Comparison of ENCODE assay signal across 9 cellular contexts in the genomic region with DNA sequence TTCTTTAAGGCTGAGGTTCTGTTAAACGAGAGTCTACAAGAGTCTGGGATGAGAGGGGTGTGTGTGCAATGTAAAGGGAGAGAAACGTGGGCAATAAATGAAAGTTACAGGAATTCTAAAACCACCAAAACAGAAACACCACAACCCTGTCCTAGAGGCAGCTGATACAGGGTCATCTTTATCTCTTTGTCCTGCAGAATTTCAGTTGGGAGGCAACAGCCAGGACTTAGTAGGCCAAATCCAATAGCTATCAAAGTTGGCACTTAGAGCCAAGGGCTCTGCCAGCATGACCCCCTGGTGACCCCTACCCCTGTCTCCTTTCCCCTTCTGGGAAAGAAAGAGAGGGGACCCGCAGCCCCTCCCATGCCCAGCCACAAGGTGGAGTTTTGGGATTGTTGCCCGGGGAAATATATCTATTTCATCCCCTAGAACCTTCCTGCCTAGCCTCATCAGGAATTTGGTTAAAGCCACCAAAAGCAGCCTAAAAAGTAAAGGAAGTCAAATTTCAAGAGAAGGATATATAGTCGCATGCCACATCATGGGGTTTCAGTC.
DNase-seq lines count a peak whose midpoint lies in the region; ATAC-seq lines count a peak whose summit lies in the region.
"Had no signal": no experiment of that assay in that cellular context is flagged by ENCODE, and none has a peak within 500 bp of the region (broad histone marks: within the 10 kb centered on the region; RNA-seq: fewer than 3 reads in every experiment).

No MANE protein-coding gene starts in this region.

- DNase-seq in ACHN (peak; percentile 35), H7 (peak; percentile 82), left ventricle myocardium superior (no peak), nucleus accumbens (lab: John Stamatoyannopoulos, UW) (no peak), MV-4-11 (lab: John Stamatoyannopoulos, UW) (no peak), cerebellum (ENCODE audit: low spot score) (no peak)
- DNase-seq: central memory CD4-positive, alpha-beta T cell had no signal

- no peaks in the 10 kb centered on the region for H3K36me3 ChIP-seq in H7 (replicated peaks; ENCODE audit: control insufficient read depth, insufficient read depth, low read length)

- ATAC-seq in activated T-helper 17 cell treated with anti-CD3 and anti-CD28 coated beads, Interleukin-2, amount 50 U/mL, for 72 hours (replicated peaks) = no peak
- ATAC-seq in left ventricle myocardium superior (peak; percentile 73), HG03439 (IDR thresholded peaks at IDR 0.05; ENCODE audit: unreplicated experiment) (no peak)

- intact Hi-C loops in left ventricle myocardium superior (cut with micrococcal nuclease) = no loop called here

- no peaks in the 10 kb centered on the region for H3K27me3 ChIP-seq in H7 (ENCODE audit: control insufficient read depth, insufficient read depth, low read length)

- no peak overlapping the region for H3K4me3 ChIP-seq in H7 (ENCODE audit: insufficient read depth, low read depth, low read length)

- peak overlapping the region; percentile 39 for H3K27ac Mint-ChIP-seq in activated T-helper 17 cell treated with anti-CD3 and anti-CD28 coated beads, Interleukin-2, amount 50 U/mL, for 72 hours

- H3K4me1 Mint-ChIP-seq in activated T-helper 17 cell treated with anti-CD3 and anti-CD28 coated beads, Interleukin-2, amount 50 U/mL, for 72 hours = peaks cover 53% of the 10 kb centered on the region

- in situ Hi-C loops in ACHN (cut with HindIII; ENCODE audit: low pct_ligation_motif_present, low pct_unique_long_range_greater_than_20kb, low sequenced_read_pairs) = no loop called here

- H3K36me3 Mint-ChIP-seq in activated T-helper 17 cell treated with anti-CD3 and anti-CD28 coated beads, Interleukin-2, amount 50 U/mL, for 72 hours (ENCODE audit: low read depth) = peaks cover 28% of the 10 kb centered on the region

- H3K9me3 Mint-ChIP-seq in activated T-helper 17 cell treated with anti-CD3 and anti-CD28 coated beads, Interleukin-2, amount 50 U/mL, for 72 hours = no peaks in the 10 kb centered on the region

- H3K4me3 Mint-ChIP-seq in activated T-helper 17 cell treated with anti-CD3 and anti-CD28 coated beads, Interleukin-2, amount 50 U/mL, for 72 hours = no peak overlapping the region

- H3K27me3 Mint-ChIP-seq in activated T-helper 17 cell treated with anti-CD3 and anti-CD28 coated beads, Interleukin-2, amount 50 U/mL, for 72 hours = no peaks in the 10 kb centered on the region

Comparison
In these comparisons a context has a peak if more than half of its experiments do, and no peak if none do; other contexts are left out.
1. DNase-seq: peak in ACHN (single experiment) and H7 (single experiment); none in left ventricle myocardium superior (single experiment), nucleus accumbens (0 of 56), MV-4-11 (single experiment) and cerebellum (single experiment).